Comparison of ENCODE assay signal across 8 cellular contexts in the genomic region with DNA sequence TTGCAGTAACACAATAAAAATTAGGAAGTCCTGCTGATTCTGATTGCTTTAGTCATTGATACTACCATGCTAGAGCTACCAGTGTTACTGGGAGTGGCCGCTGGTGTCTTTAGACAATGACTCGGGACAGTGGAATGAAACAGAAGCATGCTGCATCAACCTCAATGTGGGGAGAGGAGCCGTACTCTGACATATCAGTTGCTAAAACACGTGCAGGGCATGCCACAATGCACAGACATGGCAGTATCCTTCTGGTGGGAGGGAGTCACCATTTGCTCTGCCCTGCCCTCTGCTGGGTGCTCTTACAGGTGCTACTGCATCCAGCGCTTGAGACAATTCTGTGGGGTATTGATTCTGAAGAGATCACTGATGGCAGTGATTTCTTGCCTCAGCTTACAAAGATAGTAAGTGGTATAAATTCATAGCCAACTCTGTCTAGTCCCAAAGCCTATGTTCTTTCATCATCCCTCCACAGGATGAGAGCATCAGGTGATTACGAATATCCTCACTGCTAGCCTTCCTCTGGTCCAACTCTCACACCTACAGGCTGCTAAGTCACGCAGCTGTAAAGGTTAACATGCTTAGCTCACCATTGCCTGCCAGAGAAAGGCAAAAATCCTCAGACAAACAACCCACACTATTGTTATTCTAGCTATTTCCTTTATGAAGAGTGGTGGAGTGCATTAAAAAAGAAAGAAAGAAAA. TPM values are rescaled to one million over a fixed set of nuclear protein-coding genes. Genes with fewer than 3 reads are reported as not detected.
DNase-seq lines count a peak whose midpoint lies in the region; ATAC-seq, FAIRE-seq and TF ChIP-seq lines count a peak whose summit lies in the region.

No MANE protein-coding gene starts in this region.

- DNase-seq in A549 (ENCODE audit: low read depth in 1 of 2, low spot score in 1 of 2) (peak; percentile 48 to 60), NOMO-1 treated with DMSO at 0.1 percent for 48 hours (lab: John Stamatoyannopoulos, UW; ENCODE audit: unreplicated experiment) (peak; percentile 0), foreskin melanocyte (peak; percentile 75), retinal pigment epithelial cell (ENCODE audit: low read depth) (peak; percentile 6), GF-D8 (lab: John Stamatoyannopoulos, UW) (no peak)
- peak; percentile 28 for DNase-seq in activated T-cell treated with anti-CD3 and anti-CD28 coated beads, Interleukin-2, amount 50 U/mL, for 4 hours

- H3K9me3 Mint-ChIP-seq in activated T-cell treated with anti-CD3 and anti-CD28 coated beads, Interleukin-2, amount 50 U/mL, for 4 hours = no peaks in the 10 kb centered on the region

- no peaks in the 10 kb centered on the region for H3K4me1 ChIP-seq in A549

- H3K4me2 ChIP-seq in A549 = no peak overlapping the region

- WGBS in A549 (ENCODE audit: missing lambda C conversion rate) = 41% methylated on average over 7 of the region's 7 CpGs

- no peak for TF ChIP-seq POLR2A in A549 (IDR thresholded peaks at IDR 0.05; ENCODE audit: low read length)

- H3K4me3 ChIP-seq in A549 = no peak overlapping the region
- H3K4me3 ChIP-seq in retinal pigment epithelial cell (ENCODE audit: low read length) = no peak overlapping the region

- CTCF ChIA-PET in A549 (lab: Yijun Ruan, JAX) = interaction anchor here (0.6 to 2.2 kb wide), 11 partner anchors 9 to 172 kb away, joined by 3 to 10 read pairs (median 5); no protein-coding TSS in a partner anchor

- ATAC-seq in A549 (peak; percentile 93 to 96), HG03095 (IDR thresholded peaks at IDR 0.05; ENCODE audit: unreplicated experiment) (peak; percentile 62)
- peak; percentile 73 to 84 for ATAC-seq in activated T-cell treated with anti-CD3 and anti-CD28 coated beads, Interleukin-2, amount 50 U/mL, for 4 hours

- TF ChIP-seq CTCF in A549 (IDR thresholded peaks at IDR 0.05) = peak; percentile 46
- peak; percentile 86 for TF ChIP-seq CTCF in GM12873 (IDR thresholded peaks at IDR 0.05; ENCODE audit: insufficient read depth, low read depth, low read length, missing control alignments)
- peak; percentile 88 for TF ChIP-seq CTCF in retinal pigment epithelial cell (conservative IDR thresholded peaks at IDR 0.05; ENCODE audit: low read depth, low read length)

- no peaks in the 10 kb centered on the region for H3K27me3 Mint-ChIP-seq in activated T-cell treated with anti-CD3 and anti-CD28 coated beads, Interleukin-2, amount 50 U/mL, for 4 hours (ENCODE audit: low read depth)

- POLR2A ChIA-PET in A549 (lab: Yijun Ruan, JAX) = no interaction called here

- FAIRE-seq in A549 (lab: Jason Lieb, UNC) = no peak

- H3K4me1 Mint-ChIP-seq in activated T-cell treated with anti-CD3 and anti-CD28 coated beads, Interleukin-2, amount 50 U/mL, for 4 hours (ENCODE audit: low read depth) = peaks cover 6% of the 10 kb centered on the region

- no peak for TF ChIP-seq EP300 in A549 (IDR thresholded peaks at IDR 0.05)

- no peaks in the 10 kb centered on the region for H3K9me3 ChIP-seq in A549

- no peak overlapping the region for H3K4me3 Mint-ChIP-seq in activated T-cell treated with anti-CD3 and anti-CD28 coated beads, Interleukin-2, amount 50 U/mL, for 4 hours

- peaks cover 22% of the 10 kb centered on the region for H3K36me3 Mint-ChIP-seq in activated T-cell treated with anti-CD3 and anti-CD28 coated beads, Interleukin-2, amount 50 U/mL, for 4 hours (ENCODE audit: insufficient read depth)

- peak; percentile 29 to 45; a peak in 2 of 5 replicates for TF ChIP-seq RAD21 in A549 (conservative IDR thresholded peaks at IDR 0.05 in 1 of 2, IDR thresholded peaks at IDR 0.05 in 1 of 2)

- no peak overlapping the region for H3K27ac ChIP-seq in A549

TF ChIP-seq in A549, 52 proteins besides CTCF, POLR2A, EP300 and RAD21:
- no peak for TF ChIP-seq EHF (CRISPR knock-in tag; IDR thresholded peaks at IDR 0.05)
- no peak for TF ChIP-seq HOXB13 (CRISPR knock-in tag; IDR thresholded peaks at IDR 0.05; ENCODE audit: low read depth)
- TF ChIP-seq SMC3 (IDR thresholded peaks at IDR 0.05) = peak; percentile 41; the same call in 1 of the 3 replicates
- TF ChIP-seq ELK1 (IDR thresholded peaks at IDR 0.05; ENCODE audit: low read depth, low read length) = no peak
- TF ChIP-seq, protein P1, sequence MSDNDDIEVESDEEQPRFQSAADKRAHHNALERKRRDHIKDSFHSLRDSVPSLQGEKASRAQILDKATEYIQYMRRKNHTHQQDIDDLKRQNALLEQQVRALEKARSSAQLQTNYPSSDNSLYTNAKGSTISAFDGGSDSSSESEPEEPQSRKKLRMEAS (IDR thresholded peaks at IDR 0.05) = peak; percentile 61
- no peak for TF ChIP-seq ZFP36 (IDR thresholded peaks at IDR 0.05; ENCODE audit: borderline replicate concordance, partially characterized antibody)

RNA-seq across cellular contexts. Expression of gene NSG1, which starts 43.7 kb away (rescaled TPM):
- 0.34 and 0.44 TPM in 2 replicates for polyA plus RNA-seq in A549 (2011; rRNA removed)
- 0.40 and 0.56 TPM in 2 replicates for polyA plus RNA-seq in A549 (2012; cell fraction: cytosol; rRNA removed)
- 0.22 and 0.40 TPM in 2 replicates for polyA plus RNA-seq in A549 (2012; cell fraction: nucleus; rRNA removed)
- polyA plus RNA-seq in A549 (2017; fragmentation: RNase III; extraction: RNeasy Plus Mini Kit Qiagen cat#74134 plus additional on column Dnase treatment) = 0.25 to 0.49 TPM (median 0.26 TPM) in 3 replicates
- polyA minus RNA-seq in A549 (2011; rRNA and poly(A)+ RNA removed) = not detected in 2 replicates
- total RNA-seq in activated T-cell treated with anti-CD3 and anti-CD28 coated beads, Interleukin-2, amount 50 U/mL, for 4 hours = 1 to 10 TPM; 1.2 to 3.5 (median 1.9) TPM
